In genomic region chr1:9900142-9901043, GRCh38 we compare ENCODE assay signal across 1 cellular context.
TF ChIP-seq lines count a peak whose summit lies in the region.

No MANE protein-coding gene starts in this region.

TF ChIP-seq in IMR-90, 13 proteins besides CTCF, POLR2A, EP300 and RAD21 (continued from another document):
- TF ChIP-seq RFX5 (IDR thresholded peaks at IDR 0.05; ENCODE audit: low read depth, low read length) (no peak), CEBPB (IDR thresholded peaks at IDR 0.05; ENCODE audit: low read depth, low read length) (no peak), MAFK (IDR thresholded peaks at IDR 0.05; ENCODE audit: low read depth, low read length) (no peak)
